ENCODE assay signal across 24 cellular contexts in the genomic region with DNA sequence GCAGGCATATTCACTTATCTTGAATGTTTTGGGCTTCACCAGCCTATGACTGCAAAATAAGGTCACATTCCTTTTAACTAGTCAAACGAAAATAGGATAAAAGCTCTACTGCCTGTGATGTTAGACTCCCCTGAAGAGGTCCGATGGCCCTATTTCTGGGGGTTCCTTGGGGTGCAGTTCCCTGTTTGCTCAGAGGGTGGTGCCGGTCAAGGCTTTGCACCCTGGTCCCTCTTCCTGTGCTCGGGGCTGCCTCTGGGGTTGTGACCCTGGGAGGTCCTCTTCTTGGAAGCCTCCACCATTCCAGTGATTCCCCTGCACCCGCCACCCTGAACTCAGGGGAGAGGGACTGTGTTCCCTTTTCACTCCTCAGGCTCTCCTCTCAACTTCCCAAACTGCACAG.
DNase-seq lines count a peak whose midpoint lies in the region; ATAC-seq and TF ChIP-seq lines count a peak whose summit lies in the region.
"Had no signal": no experiment of that assay in that cellular context is flagged by ENCODE, and none has a peak within 500 bp of the region (broad histone marks: within the 10 kb centered on the region; RNA-seq: fewer than 3 reads in every experiment).

No MANE protein-coding gene starts in this region.

- CTCF ChIA-PET in WTC11 (lab: Charles Lee) = interaction anchor here (0.7 to 8.3 kb wide), 8 partner anchors 12 to 216 kb away, joined by 3 to 74 read pairs (median 6); partner anchors contain the start of gene ANKRD34C

- no peaks in the 10 kb centered on the region for H3K9me3 ChIP-seq in BE2C
- no peaks in the 10 kb centered on the region for H3K9me3 ChIP-seq in H9 (ENCODE audit: control insufficient read depth, low read depth, low read length)
- H3K9me3 ChIP-seq: MG63, right lobe of liver had no signal

- ATAC-seq in WTC11 (peak; percentile 65), GM21528 (IDR thresholded peaks at IDR 0.05; ENCODE audit: low FRiP score, unreplicated experiment) (no peak), HG03280 (IDR thresholded peaks at IDR 0.05; ENCODE audit: unreplicated experiment) (no peak), GM18870 (IDR thresholded peaks at IDR 0.05; ENCODE audit: unreplicated experiment) (no peak)
- ATAC-seq: activated T-cell treated with anti-CD3 and anti-CD28 coated beads, Interleukin-2, amount 50 U/mL, for 72 hours; right lobe of liver had no signal

- H2AK5ac ChIP-seq in H9 (ENCODE audit: insufficient read length, low read length) = no peak overlapping the region

- H3K27me3 Mint-ChIP-seq in H9 (ENCODE audit: low read depth) (peaks cover 19% of the 10 kb centered on the region), WTC11 (ENCODE audit: low read depth) (peaks cover 2% of the 10 kb centered on the region)

- DNase-seq in BE2C = no peak
- DNase-seq in H9 = no peak
- peak; percentile 50 for DNase-seq in WTC11 (ENCODE audit: low spot score)
- peak; percentile 68 for DNase-seq in iPS-NIHi11 (ENCODE audit: low spot score)
- DNase-seq in SKM-1 treated with dmso at 0.1 percent for 144 hours (lab: John Stamatoyannopoulos, UW; ENCODE audit: unreplicated experiment) = no peak
- DNase-seq: activated T-cell treated with anti-CD3 and anti-CD28 coated beads, Interleukin-2, amount 50 U/mL, for 72 hours; aorta; COR-L47; MG63; NCI-H1436 treated with DMSO at 0.1 percent for 48 hours; NCI-H69; nephron progenitor cell; right lobe of liver; stimulated activated CD4-positive, alpha-beta T cell treated with anti-CD3 and anti-CD28 coated beads, Interleukin-15, amount 100 ng/mL, for 24 hours; stimulated activated CD8-positive, alpha-beta memory T cell treated with anti-CD3 and anti-CD28 coated beads, Interleukin-4, amount 100 ng/mL, for 48 hours; trophoblast cell had no signal

- H3K4me3 Mint-ChIP-seq in H9 (no peak overlapping the region), WTC11 (no peak overlapping the region)
- H3K4me3 Mint-ChIP-seq: activated naive CD4-positive, alpha-beta T cell treated with anti-CD3 and anti-CD28 coated beads, Interleukin-2, amount 50 U/mL, for 24 hours; activated T-cell treated with anti-CD3 and anti-CD28 coated beads, Interleukin-2, amount 50 U/mL, for 72 hours; central memory CD8-positive, alpha-beta T cell; nephron progenitor cell had no signal

- no peak overlapping the region for H2BK5ac ChIP-seq in H9 (ENCODE audit: insufficient read length, low read length)

- peak; percentile 31 for TF ChIP-seq CTCF in BE2C (IDR thresholded peaks at IDR 0.05; ENCODE audit: low read depth, low read length)
- TF ChIP-seq CTCF in H9 (conservative IDR thresholded peaks at IDR 0.05) = peak; percentile 61
- TF ChIP-seq CTCF in WTC11 (IDR thresholded peaks at IDR 0.05) = peak; percentile 44; the same call in 1 of the 2 replicates

- H3K4ac ChIP-seq in H9 (ENCODE audit: low read depth, low read length) = no peak overlapping the region

- no peak overlapping the region for H2BK20ac ChIP-seq in H9 (ENCODE audit: low read depth, low read length, poor library complexity, severe bottlenecking)

- no CpG with 5 or more reads among the region's 5 CpGs for WGBS in H9 (ENCODE audit: extremely low coverage, insufficient read length, low lambda C conversion rate)

- H3K23ac ChIP-seq in H9 (ENCODE audit: insufficient read length, low read depth, low read length) = no peak overlapping the region

- H3K27ac ChIP-seq in H9 (ENCODE audit: insufficient read length, low read depth, low read length) = no peak overlapping the region
- H3K27ac ChIP-seq: epithelial cell of prostate, hepatocyte, parathyroid adenoma, right lobe of liver had no signal

- no peak overlapping the region for H3K9ac ChIP-seq in H9 (ENCODE audit: extremely low read depth, insufficient read length, low read length)
- H3K9ac ChIP-seq: parathyroid adenoma had no signal

- H4K91ac ChIP-seq in H9 (ENCODE audit: insufficient read length, low read depth, low read length) = no peak overlapping the region

- no peaks in the 10 kb centered on the region for H3K79me1 ChIP-seq in H9 (ENCODE audit: insufficient read depth, low read depth, low read length, poor library complexity, severe bottlenecking)

- no peak overlapping the region for H2BK120ac ChIP-seq in H9 (ENCODE audit: low read depth, low read length, poor library complexity, severe bottlenecking)

- H3K9me3 Mint-ChIP-seq in H9 (no peaks in the 10 kb centered on the region; a peak in 1 of 5 replicates), WTC11 (no peaks in the 10 kb centered on the region)
- H3K9me3 Mint-ChIP-seq: activated naive CD4-positive, alpha-beta T cell treated with anti-CD3 and anti-CD28 coated beads, Interleukin-2, amount 50 U/mL, for 24 hours; activated T-cell treated with anti-CD3 and anti-CD28 coated beads, Interleukin-2, amount 50 U/mL, for 72 hours; central memory CD8-positive, alpha-beta T cell; nephron progenitor cell had no signal

- no peak overlapping the region; a peak in 1 of 7 replicates for H3K27ac Mint-ChIP-seq in H9
- H3K27ac Mint-ChIP-seq in WTC11 = no peak overlapping the region
- H3K27ac Mint-ChIP-seq: activated naive CD4-positive, alpha-beta T cell treated with anti-CD3 and anti-CD28 coated beads, Interleukin-2, amount 50 U/mL, for 24 hours; activated T-cell treated with anti-CD3 and anti-CD28 coated beads, Interleukin-2, amount 50 U/mL, for 72 hours; nephron progenitor cell had no signal

- no peaks in the 10 kb centered on the region for H3K36me3 ChIP-seq in BE2C
- H3K36me3 ChIP-seq: MG63, right lobe of liver had no signal

- H3K4me1 Mint-ChIP-seq in H9 = peaks cover 23% of the 10 kb centered on the region in 2 experiments
- peaks cover 27% of the 10 kb centered on the region for H3K4me1 Mint-ChIP-seq in WTC11
- H3K4me1 Mint-ChIP-seq: activated naive CD4-positive, alpha-beta T cell treated with anti-CD3 and anti-CD28 coated beads, Interleukin-2, amount 50 U/mL, for 24 hours; central memory CD8-positive, alpha-beta T cell had no signal

- no peak overlapping the region for H3K18ac ChIP-seq in H9 (ENCODE audit: insufficient read length, low read depth, low read length)

- no peak overlapping the region for H3K4me3 ChIP-seq in BE2C (ENCODE audit: low read depth, low read length)
- H3K4me3 ChIP-seq: hepatocyte, MG63, right lobe of liver had no signal

- no peaks in the 10 kb centered on the region for H4K20me1 ChIP-seq in H9 (ENCODE audit: control insufficient read depth, insufficient read depth, insufficient read length)

- no peak overlapping the region for H3T11ph ChIP-seq in H9 (ENCODE audit: low read length)

- H3K4me1 ChIP-seq in BE2C (no peaks in the 10 kb centered on the region), H9 (ENCODE audit: insufficient read depth, low read length) (peaks cover 5% of the 10 kb centered on the region; the same call in 1 of the 2 replicates)
- H3K4me1 ChIP-seq: parathyroid adenoma, right lobe of liver had no signal

- no peak overlapping the region for H3K4me2 ChIP-seq in H9 (ENCODE audit: insufficient read depth, insufficient read length, low read length)
- H3K4me2 ChIP-seq: hepatocyte had no signal

- H3K27me3 ChIP-seq in BE2C = no peaks in the 10 kb centered on the region
- H3K27me3 ChIP-seq in H9 (ENCODE audit: insufficient read depth, low read length) = no peaks in the 10 kb centered on the region; the same call in 1 of the 2 replicates
- H3K27me3 ChIP-seq: hepatocyte, right lobe of liver had no signal

- no peaks in the 10 kb centered on the region for H3K23me2 ChIP-seq in H9 (ENCODE audit: insufficient read length, low read depth, low read length, poor library complexity, severe bottlenecking)

- H2BK12ac ChIP-seq in H9 (ENCODE audit: insufficient read length, low read depth, low read length) = no peak overlapping the region

- POLR2A ChIA-PET in WTC11 (lab: Charles Lee) = no interaction called here

- no peak overlapping the region for H3K14ac ChIP-seq in H9 (ENCODE audit: insufficient read depth, low read length)

- no peak overlapping the region for H2BK15ac ChIP-seq in H9 (ENCODE audit: low read depth, low read length)

- no peaks in the 10 kb centered on the region for H3K79me2 ChIP-seq in H9 (ENCODE audit: insufficient read depth, low read length)
- H3K79me2 ChIP-seq: hepatocyte, parathyroid adenoma had no signal

- H3K36me3 Mint-ChIP-seq in H9 (ENCODE audit: insufficient read depth in 1 of 3, low read depth in 3 of 3) (no peaks in the 10 kb centered on the region), WTC11 (no peaks in the 10 kb centered on the region)
- H3K36me3 Mint-ChIP-seq: activated naive CD4-positive, alpha-beta T cell treated with anti-CD3 and anti-CD28 coated beads, Interleukin-2, amount 50 U/mL, for 24 hours had no signal

- H4K5ac ChIP-seq in H9 (ENCODE audit: insufficient read length, low read depth, low read length) = no peak overlapping the region

- no peak overlapping the region for H3K56ac ChIP-seq in H9 (ENCODE audit: insufficient read length, low read depth, low read length)

- no peak overlapping the region for H4K8ac ChIP-seq in H9 (replicated peaks; ENCODE audit: insufficient read length, low read depth, low read length)

- H2AFZ ChIP-seq in H9 (ENCODE audit: low read length) = no peak overlapping the region
- H2AFZ ChIP-seq: hepatocyte, parathyroid adenoma had no signal

TF ChIP-seq in WTC11, 78 proteins besides CTCF, POLR2A, EP300 and RAD21:
- TF ChIP-seq NR1H2 (CRISPR knock-in tag; IDR thresholded peaks at IDR 0.05) = no peak
- no peak for TF ChIP-seq FOXJ3 (CRISPR knock-in tag; IDR thresholded peaks at IDR 0.05; ENCODE audit: borderline replicate concordance)
- TF ChIP-seq, protein P1, sequence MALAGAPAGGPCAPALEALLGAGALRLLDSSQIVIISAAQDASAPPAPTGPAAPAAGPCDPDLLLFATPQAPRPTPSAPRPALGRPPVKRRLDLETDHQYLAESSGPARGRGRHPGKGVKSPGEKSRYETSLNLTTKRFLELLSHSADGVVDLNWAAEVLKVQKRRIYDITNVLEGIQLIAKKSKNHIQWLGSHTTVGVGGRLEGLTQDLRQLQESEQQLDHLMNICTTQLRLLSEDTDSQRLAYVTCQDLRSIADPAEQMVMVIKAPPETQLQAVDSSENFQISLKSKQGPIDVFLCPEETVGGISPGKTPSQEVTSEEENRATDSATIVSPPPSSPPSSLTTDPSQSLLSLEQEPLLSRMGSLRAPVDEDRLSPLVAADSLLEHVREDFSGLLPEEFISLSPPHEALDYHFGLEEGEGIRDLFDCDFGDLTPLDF (CRISPR knock-in tag; IDR thresholded peaks at IDR 0.05) = no peak
- TF ChIP-seq PRRX2 (CRISPR knock-in tag; IDR thresholded peaks at IDR 0.05) = no peak
- TF ChIP-seq FOXP1 (CRISPR knock-in tag; IDR thresholded peaks at IDR 0.05; ENCODE audit: borderline replicate concordance) = no peak
- no peak for TF ChIP-seq KAT7 (CRISPR knock-in tag; IDR thresholded peaks at IDR 0.05; ENCODE audit: borderline replicate concordance)
- no peak for TF ChIP-seq GABPB1 (CRISPR knock-in tag; IDR thresholded peaks at IDR 0.05)
- TF ChIP-seq ZNF423 (CRISPR knock-in tag; IDR thresholded peaks at IDR 0.05) = 0 out of 2 replicates have a peak, but pooled peaks have one; percentile 30

Comparison
In these comparisons a context has a peak if more than half of its experiments do, and no peak if none do; other contexts are left out.
1. DNase-seq: peak in WTC11 (single experiment) and iPS-NIHi11 (single experiment); none in BE2C (single experiment), H9 (single experiment) and SKM-1 treated with dmso at 0.1 percent for 144 hours (single experiment).
2. Peak in every context shown above with its lines, with median percentiles within 50 percentile points of each other: CTCF ChIP-seq.